In the genomic region with DNA sequence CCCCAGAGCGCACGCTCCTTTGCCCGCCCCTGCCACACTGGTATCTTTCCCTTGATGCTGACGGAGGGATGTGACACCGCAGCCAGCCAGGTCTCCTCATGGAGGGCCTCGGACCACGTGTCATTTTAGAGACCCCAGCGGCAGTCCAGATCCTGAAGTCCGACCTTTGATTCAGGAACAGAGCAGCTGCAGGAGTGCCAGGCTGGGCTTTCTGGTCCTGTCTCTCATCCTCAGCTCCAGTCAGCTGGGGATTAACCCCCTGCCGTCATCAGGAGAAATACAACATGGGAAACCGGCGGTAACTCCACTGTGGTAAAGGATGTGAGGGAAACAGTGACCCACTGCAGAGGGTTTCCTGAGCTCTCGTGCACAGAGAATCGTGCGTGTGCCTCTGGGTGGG, we compare ENCODE assay signal across 11 cellular contexts.
DNase-seq lines count a peak whose midpoint lies in the region; ATAC-seq, FAIRE-seq and TF ChIP-seq lines count a peak whose summit lies in the region.
"Had no signal": no experiment of that assay in that cellular context is flagged by ENCODE, and none has a peak within 500 bp of the region (broad histone marks: within the 10 kb centered on the region; RNA-seq: fewer than 3 reads in every experiment).

No MANE protein-coding gene starts in this region.

- no peaks in the 10 kb centered on the region for H3K9me3 Mint-ChIP-seq in endothelial cell (ENCODE audit: unreplicated experiment)

- no peak for TF ChIP-seq POLR2A in HepG2 (IDR thresholded peaks at IDR 0.05; ENCODE audit: insufficient read depth in 1 of 2, low read depth in 2 of 2, low read length in 2 of 2)

- no peaks in the 10 kb centered on the region for H3K79me2 ChIP-seq in HepG2 (ENCODE audit: insufficient read depth, low read length)

- no peaks in the 10 kb centered on the region for H4K20me1 ChIP-seq in HepG2 (ENCODE audit: insufficient read depth, low read length)

- 97% methylated on average over 7 of the region's 15 CpGs for WGBS in HepG2 (ENCODE audit: low lambda C conversion rate)

- no peaks in the 10 kb centered on the region for H3K36me3 ChIP-seq in SJCRH30
- H3K36me3 ChIP-seq in HepG2 (replicated peaks in 1 of 2; ENCODE audit: control insufficient read depth in 1 of 2, insufficient read depth in 2 of 2, low read length in 2 of 2), result no peaks in the 10 kb centered on the region
- H3K36me3 ChIP-seq: left lung had no signal

- DNase-seq in stimulated activated CD4-positive, alpha-beta T cell treated with anti-CD3 and anti-CD28 coated beads, Interleukin-4, amount 100 ng/mL, for 24 hours, result peak; percentile 6
- no peak for DNase-seq in stimulated activated CD4-positive, alpha-beta T cell treated with anti-CD3 and anti-CD28 coated beads, Interleukin-2, amount 100 ng/mL, for 48 hours
- DNase-seq in SJCRH30 (peak; percentile 81 to 86), endothelial cell (ENCODE audit: low spot score) (no peak), NCI-H2171 (lab: John Stamatoyannopoulos, UW) (no peak), caudate nucleus (lab: John Stamatoyannopoulos, UW) (no peak), HepG2 (ENCODE audit: low spot score) (no peak)
- DNase-seq: NCI-H510A treated with DMSO at 0.1 percent for 48 hours had no signal

- no peak for TF ChIP-seq RAD21 in HepG2 (CRISPR knock-in tag; IDR thresholded peaks at IDR 0.05)

- TF ChIP-seq CTCF in endothelial cell (IDR thresholded peaks at IDR 0.05; ENCODE audit: unreplicated experiment) (no peak), HepG2 (CRISPR knock-in tag; IDR thresholded peaks at IDR 0.05) (no peak)

- H2AFZ ChIP-seq in HepG2 (ENCODE audit: low read length), result no peak overlapping the region

- peaks cover 22% of the 10 kb centered on the region for H3K36me3 Mint-ChIP-seq in endothelial cell (ENCODE audit: low read depth, unreplicated experiment)

- peaks cover 21% of the 10 kb centered on the region for H3K4me1 ChIP-seq in SJCRH30
- H3K4me1 ChIP-seq in HepG2 (ENCODE audit: insufficient read depth, low read length), result no peaks in the 10 kb centered on the region

- peaks cover 38% of the 10 kb centered on the region for H3K4me1 Mint-ChIP-seq in endothelial cell (ENCODE audit: unreplicated experiment)

- no TSS peak for BruUV-seq in HepG2 (replicated peaks; lab: Mats Ljungman, UMichigan)

- no peak for FAIRE-seq in HepG2 (lab: Jason Lieb, UNC)
- FAIRE-seq: colon had no signal

- H3K9ac ChIP-seq in HepG2 (ENCODE audit: insufficient read depth, low read depth, low read length), result no peak overlapping the region

- CTCF ChIA-PET in HepG2 (lab: Yijun Ruan, JAX; ENCODE audit: low intra/inter-chr PET ratio, low total read pairs), result no interaction called here

- no peak for TF ChIP-seq EP300 in HepG2 (IDR thresholded peaks at IDR 0.05; ENCODE audit: low read depth in 2 of 2, low read length in 2 of 2)
- no peak for TF ChIP-seq EP300 in HepG2 (CRISPR knock-in tag; IDR thresholded peaks at IDR 0.05; ENCODE audit: borderline replicate concordance)

- H3K4me3 ChIP-seq in SJCRH30, result no peak overlapping the region
- no peak overlapping the region for H3K4me3 ChIP-seq in HepG2 (replicated peaks in 1 of 3; ENCODE audit: insufficient read depth in 1 of 3, low read depth in 2 of 3, low read length in 3 of 3)
- H3K4me3 ChIP-seq: left lung had no signal

- H3K27me3 Mint-ChIP-seq in endothelial cell (ENCODE audit: unreplicated experiment), result peaks cover 8% of the 10 kb centered on the region

- intact Hi-C loops in HepG2 (cut with micrococcal nuclease; ENCODE audit: unreplicated experiment), result no loop called here

- H3K4me2 ChIP-seq in HepG2 (ENCODE audit: low read depth, low read length), result no peak overlapping the region

- peak overlapping the region; percentile 26 for H3K27ac Mint-ChIP-seq in endothelial cell (ENCODE audit: unreplicated experiment)

- in situ Hi-C loops in HepG2 (cut with HindIII; ENCODE audit: extremely low pct_ligation_motif_present, low pct_unique_long_range_greater_than_20kb), result no loop called here

- POLR2A ChIA-PET in HepG2 (lab: Yijun Ruan, JAX), result no interaction called here

- H3K9me3 ChIP-seq in SJCRH30 (replicated peaks), result peaks cover 2% of the 10 kb centered on the region; the same call in 1 of the 2 replicates
- no peaks in the 10 kb centered on the region for H3K9me3 ChIP-seq in HepG2 (ENCODE audit: low read length)
- H3K9me3 ChIP-seq: left lung had no signal

- peak overlapping the region; percentile 46 for H3K27ac ChIP-seq in SJCRH30
- no peak overlapping the region for H3K27ac ChIP-seq in caudate nucleus (ENCODE audit: low read depth, low read length)
- no peak overlapping the region for H3K27ac ChIP-seq in HepG2 (ENCODE audit: extremely low read length, insufficient read depth, low read length)

- H3K4me3 Mint-ChIP-seq in endothelial cell (ENCODE audit: unreplicated experiment), result no peak overlapping the region

- H3K27me3 ChIP-seq in SJCRH30 (no peaks in the 10 kb centered on the region), HepG2 (ENCODE audit: control insufficient read depth in 1 of 2, insufficient read depth in 2 of 2, low read length in 2 of 2) (no peaks in the 10 kb centered on the region)
- H3K27me3 ChIP-seq: left lung had no signal

- ATAC-seq in GM18517 (IDR thresholded peaks at IDR 0.05; ENCODE audit: unreplicated experiment) (no peak), HepG2 (no peak)

TF ChIP-seq in HepG2, 621 proteins besides CTCF, POLR2A, EP300 and RAD21:
- TF ChIP-seq, protein P1, sequence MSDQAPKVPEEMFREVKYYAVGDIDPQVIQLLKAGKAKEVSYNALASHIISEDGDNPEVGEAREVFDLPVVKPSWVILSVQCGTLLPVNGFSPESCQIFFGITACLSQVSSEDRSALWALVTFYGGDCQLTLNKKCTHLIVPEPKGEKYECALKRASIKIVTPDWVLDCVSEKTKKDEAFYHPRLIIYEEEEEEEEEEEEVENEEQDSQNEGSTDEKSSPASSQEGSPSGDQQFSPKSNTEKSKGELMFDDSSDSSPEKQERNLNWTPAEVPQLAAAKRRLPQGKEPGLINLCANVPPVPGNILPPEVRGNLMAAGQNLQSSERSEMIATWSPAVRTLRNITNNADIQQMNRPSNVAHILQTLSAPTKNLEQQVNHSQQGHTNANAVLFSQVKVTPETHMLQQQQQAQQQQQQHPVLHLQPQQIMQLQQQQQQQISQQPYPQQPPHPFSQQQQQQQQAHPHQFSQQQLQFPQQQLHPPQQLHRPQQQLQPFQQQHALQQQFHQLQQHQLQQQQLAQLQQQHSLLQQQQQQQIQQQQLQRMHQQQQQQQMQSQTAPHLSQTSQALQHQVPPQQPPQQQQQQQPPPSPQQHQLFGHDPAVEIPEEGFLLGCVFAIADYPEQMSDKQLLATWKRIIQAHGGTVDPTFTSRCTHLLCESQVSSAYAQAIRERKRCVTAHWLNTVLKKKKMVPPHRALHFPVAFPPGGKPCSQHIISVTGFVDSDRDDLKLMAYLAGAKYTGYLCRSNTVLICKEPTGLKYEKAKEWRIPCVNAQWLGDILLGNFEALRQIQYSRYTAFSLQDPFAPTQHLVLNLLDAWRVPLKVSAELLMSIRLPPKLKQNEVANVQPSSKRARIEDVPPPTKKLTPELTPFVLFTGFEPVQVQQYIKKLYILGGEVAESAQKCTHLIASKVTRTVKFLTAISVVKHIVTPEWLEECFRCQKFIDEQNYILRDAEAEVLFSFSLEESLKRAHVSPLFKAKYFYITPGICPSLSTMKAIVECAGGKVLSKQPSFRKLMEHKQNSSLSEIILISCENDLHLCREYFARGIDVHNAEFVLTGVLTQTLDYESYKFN (CRISPR knock-in tag; conservative IDR thresholded peaks at IDR 0.05), result no peak
- no peak for TF ChIP-seq EZH2 (conservative IDR thresholded peaks at IDR 0.05; ENCODE audit: low read depth, low read length)

Comparison
In these comparisons a context has a peak if more than half of its experiments do, and no peak if none do; other contexts are left out.
1. DNase-seq: peak in stimulated activated CD4-positive, alpha-beta T cell treated with anti-CD3 and anti-CD28 coated beads, Interleukin-4, amount 100 ng/mL, for 24 hours (single experiment) and SJCRH30 (2 of 2); none in stimulated activated CD4-positive, alpha-beta T cell treated with anti-CD3 and anti-CD28 coated beads, Interleukin-2, amount 100 ng/mL, for 48 hours (0 of 2), endothelial cell (single experiment), NCI-H2171 (single experiment), caudate nucleus (0 of 61) and HepG2 (single experiment).